In the genomic region with DNA sequence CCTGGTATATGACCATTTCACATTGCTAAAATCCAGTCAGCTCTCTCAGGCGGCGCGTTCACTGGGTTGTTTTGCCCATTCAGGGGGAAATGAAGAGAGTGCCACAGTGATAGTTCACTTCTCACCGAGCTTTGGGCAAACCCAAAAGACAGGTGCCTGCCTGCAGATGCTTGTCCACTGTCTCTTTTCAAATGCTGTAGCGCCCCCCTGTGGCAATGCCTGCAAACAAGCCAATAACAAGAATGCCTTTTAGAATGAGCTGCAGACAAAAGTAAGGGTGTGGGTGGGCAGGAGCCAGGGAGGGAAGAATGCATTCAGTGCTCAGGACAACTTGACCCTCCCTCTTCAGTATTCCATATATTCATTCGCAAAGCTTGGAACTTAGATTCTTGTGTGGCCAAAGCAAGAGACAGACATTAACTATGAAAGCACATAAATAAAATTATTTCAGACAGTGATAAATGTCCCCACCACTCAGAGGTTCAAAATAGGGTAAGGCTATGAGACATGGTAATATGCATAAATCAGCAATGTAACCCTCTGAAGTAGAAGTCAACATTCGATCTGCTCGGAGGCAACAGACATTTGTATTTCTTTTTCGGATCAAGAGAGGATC, we compare ENCODE assay signal across 8 cellular contexts.
A peak's percentile ranks its signal among the peaks of the same experiment; 100 is the strongest.
DNase-seq lines count a peak whose midpoint lies in the region; ATAC-seq, FAIRE-seq and TF ChIP-seq lines count a peak whose summit lies in the region.

No MANE protein-coding gene starts in this region.

- no peak overlapping the region for H4K8ac ChIP-seq in neuronal stem cell (ENCODE audit: low read depth, low read length)

- no peaks in the 10 kb centered on the region for H3K27me3 Mint-ChIP-seq in activated CD8-positive, alpha-beta T cell treated with anti-CD3 and anti-CD28 coated beads for 36 hours
- no peaks in the 10 kb centered on the region for H3K27me3 Mint-ChIP-seq in type B pancreatic cell

- CTCF ChIA-PET in activated CD8-positive, alpha-beta T cell treated with anti-CD3 and anti-CD28 coated beads for 36 hours (lab: Charles Lee), result interaction anchor here (0.6 to 6.3 kb wide), 26 partner anchors 8 to 895 kb away, joined by 3 to 78 read pairs (median 4); no protein-coding TSS in a partner anchor

- H3K36me3 Mint-ChIP-seq in activated CD8-positive, alpha-beta T cell treated with anti-CD3 and anti-CD28 coated beads for 36 hours (ENCODE audit: low read depth), result peaks cover 1% of the 10 kb centered on the region
- no peaks in the 10 kb centered on the region for H3K36me3 Mint-ChIP-seq in type B pancreatic cell

- no peak overlapping the region for H2BK5ac ChIP-seq in neuronal stem cell (ENCODE audit: low read length)

- DNase-seq in AG08396 (ENCODE audit: low spot score) (peak; percentile 53), GM19239 (ENCODE audit: insufficient read length, low spot score) (peak; percentile 9), NCI-H524 treated with DMSO at 0.1 percent for 48 hours (lab: John Stamatoyannopoulos, UW) (peak; percentile 16), fibroblast of peridontal ligament (ENCODE audit: extremely low read depth) (peak; percentile 70), neuronal stem cell (ENCODE audit: low spot score) (peak; percentile 87), type B pancreatic cell (ENCODE audit: extremely low spot score, unreplicated experiment) (no peak)
- DNase-seq in activated CD8-positive, alpha-beta T cell treated with anti-CD3 and anti-CD28 coated beads for 36 hours, result peak; percentile 85

- no peak overlapping the region for H2BK15ac ChIP-seq in neuronal stem cell (ENCODE audit: low read length)

- H2AK5ac ChIP-seq in neuronal stem cell (ENCODE audit: low read depth, low read length), result no peak overlapping the region

- no peak overlapping the region for H2BK120ac ChIP-seq in neuronal stem cell (ENCODE audit: low read depth, low read length)

- no peak overlapping the region for H2BK12ac ChIP-seq in neuronal stem cell (ENCODE audit: low read length)

- no peaks in the 10 kb centered on the region for H3K4me1 ChIP-seq in neuronal stem cell (ENCODE audit: control insufficient read depth in 2 of 2, insufficient read depth in 1 of 2, low read depth in 1 of 2, low read length in 2 of 2)

- H3K18ac ChIP-seq in neuronal stem cell (ENCODE audit: low read length), result no peak overlapping the region

- H2AFZ ChIP-seq in neuronal stem cell (ENCODE audit: low read length), result no peak overlapping the region

- no peak overlapping the region for H3K23ac ChIP-seq in neuronal stem cell (ENCODE audit: low read depth, low read length, poor library complexity)

- no peak overlapping the region for H4K91ac ChIP-seq in neuronal stem cell (ENCODE audit: low read depth, low read length, poor library complexity)

- H3K36me3 ChIP-seq in neuronal stem cell (replicated peaks in 1 of 2; ENCODE audit: control insufficient read depth in 2 of 2, insufficient read depth in 2 of 2, low read length in 2 of 2), result no peaks in the 10 kb centered on the region

- no peak for ATAC-seq in activated CD8-positive, alpha-beta T cell treated with anti-CD3 and anti-CD28 coated beads for 36 hours
- no peak for ATAC-seq in HG02642 (IDR thresholded peaks at IDR 0.05; ENCODE audit: poor library complexity, unreplicated experiment)

- no peak overlapping the region for H3K4me3 ChIP-seq in neuronal stem cell (ENCODE audit: low read length in 2 of 2)

- no CpG with 5 or more reads among the region's 9 CpGs for WGBS in neuronal stem cell (ENCODE audit: extremely low coverage in 2 of 2, insufficient read length in 2 of 2, insufficient replicate concordance in 1 of 2), 2 donors

- H3K27me3 ChIP-seq in neuronal stem cell (ENCODE audit: control insufficient read depth in 3 of 3, insufficient read depth in 3 of 3, low read depth in 1 of 3, low read length in 3 of 3), result peaks cover 0 to 7% (median 0%) of the 10 kb centered on the region in 3 experiments

- peaks cover 18% of the 10 kb centered on the region for H3K4me1 Mint-ChIP-seq in activated CD8-positive, alpha-beta T cell treated with anti-CD3 and anti-CD28 coated beads for 36 hours (ENCODE audit: low read depth)
- H3K4me1 Mint-ChIP-seq in type B pancreatic cell (ENCODE audit: unreplicated experiment), result peaks cover 4% of the 10 kb centered on the region

- no peaks in the 10 kb centered on the region for H3K9me3 ChIP-seq in neuronal stem cell (replicated peaks in 1 of 2; ENCODE audit: control insufficient read depth in 2 of 2, insufficient read depth in 1 of 2, low read depth in 1 of 2, low read length in 2 of 2)

- no peak overlapping the region for H3K4ac ChIP-seq in neuronal stem cell (ENCODE audit: low read length)

- intact Hi-C loops in activated CD8-positive, alpha-beta T cell treated with anti-CD3 and anti-CD28 coated beads for 36 hours (cut with micrococcal nuclease), result no loop called here

- peak; percentile 75 for TF ChIP-seq CTCF in activated CD8-positive, alpha-beta T cell treated with anti-CD3 and anti-CD28 coated beads for 36 hours (IDR thresholded peaks at IDR 0.05)
- peak; percentile 74 for TF ChIP-seq CTCF in type B pancreatic cell (conservative IDR thresholded peaks at IDR 0.05)

- no peak overlapping the region for H3K9ac ChIP-seq in neuronal stem cell (ENCODE audit: low read depth, low read length, poor library complexity)

- H3K9me3 Mint-ChIP-seq in activated CD8-positive, alpha-beta T cell treated with anti-CD3 and anti-CD28 coated beads for 36 hours, result no peaks in the 10 kb centered on the region
- no peaks in the 10 kb centered on the region for H3K9me3 Mint-ChIP-seq in type B pancreatic cell

- no peak overlapping the region for H3K27ac ChIP-seq in neuronal stem cell (replicated peaks; ENCODE audit: low read length)

- H3K27ac Mint-ChIP-seq in activated CD8-positive, alpha-beta T cell treated with anti-CD3 and anti-CD28 coated beads for 36 hours, result no peak overlapping the region
- H3K27ac Mint-ChIP-seq in type B pancreatic cell, result no peak overlapping the region

- H3K14ac ChIP-seq in neuronal stem cell (ENCODE audit: low read length), result no peak overlapping the region

- no peak overlapping the region for H3K4me2 ChIP-seq in neuronal stem cell (ENCODE audit: insufficient read depth, low read length, poor library complexity, severe bottlenecking)

- POLR2A ChIA-PET in activated CD8-positive, alpha-beta T cell treated with anti-CD3 and anti-CD28 coated beads for 36 hours (lab: Charles Lee), result interaction anchor here (0.9 to 1.1 kb wide), 2 partner anchors 9 to 14 kb away, joined by 3 to 4 read pairs; no protein-coding TSS in a partner anchor

- H3K79me1 ChIP-seq in neuronal stem cell (ENCODE audit: low read depth, low read length), result no peaks in the 10 kb centered on the region

- no peak overlapping the region for H3K4me3 Mint-ChIP-seq in activated CD8-positive, alpha-beta T cell treated with anti-CD3 and anti-CD28 coated beads for 36 hours
- no peak overlapping the region for H3K4me3 Mint-ChIP-seq in type B pancreatic cell

- no peak for FAIRE-seq in GM19239 (lab: Jason Lieb, UNC)
